28 cellular contexts compared by ENCODE assay signal in the genomic region with DNA sequence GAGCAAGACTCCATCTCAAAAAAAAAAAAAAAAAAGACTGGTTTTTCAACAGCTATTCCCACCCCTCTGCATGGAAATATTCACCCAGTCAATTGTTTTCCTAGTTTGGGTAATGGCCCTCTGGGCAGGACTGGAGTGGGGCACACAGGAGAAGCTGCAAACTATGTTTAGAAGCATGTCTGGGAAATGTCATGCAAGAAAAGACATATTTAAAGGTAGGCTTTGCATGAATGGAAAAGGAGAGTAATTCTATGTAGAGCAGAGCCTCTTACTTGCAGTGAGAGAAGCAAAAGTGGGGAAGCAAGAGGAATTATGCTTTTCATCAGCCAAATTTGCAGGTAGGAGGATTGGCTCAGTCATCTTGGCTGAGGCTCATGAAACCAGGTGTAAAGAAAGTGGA.
"Had no signal": no experiment of that assay in that cellular context is flagged by ENCODE, and none has a peak within 500 bp of the region (broad histone marks: within the 10 kb centered on the region; RNA-seq: fewer than 3 reads in every experiment).

No MANE protein-coding gene starts in this region.

- ATAC-seq: left lung; natural killer cell; psoas muscle; stimulated activated effector memory CD8-positive, alpha-beta T cell treated with anti-CD3 and anti-CD28 coated beads, Interleukin-12 subunit alpha, Interleukin-12 subunit beta, amount 100 ng/mL, for 72 hours had no signal

- H3K27me3 Mint-ChIP-seq: activated CD4-positive, alpha-beta memory T cell treated with anti-CD3 and anti-CD28 coated beads for 36 hours; activated CD4-positive, alpha-beta T cell treated with anti-CD3 and anti-CD28 coated beads, Interleukin-2, amount 10 ng/mL, durations not matched to agents 24 days and 14 days; activated naive CD4-positive, alpha-beta T cell treated with anti-CD3 and anti-CD28 coated beads, Interleukin-2, amount 10 ng/mL, durations not matched to agents 7 days and 5 days; central memory CD8-positive, alpha-beta T cell had no signal

- H3K36me3 ChIP-seq: colonic mucosa, left lung, neural progenitor cell, sigmoid colon, stomach, tibial artery, WERI-Rb-1 had no signal

- H3K9me3 Mint-ChIP-seq: activated CD4-positive, alpha-beta memory T cell treated with anti-CD3 and anti-CD28 coated beads for 36 hours; central memory CD8-positive, alpha-beta T cell; neural progenitor cell; T-helper 1 cell treated with Interleukin-12 subunit alpha and Interleukin-12 subunit beta and Interleukin-4 antibody, amounts not matched to agents 30 μg/mL and 1 μg/mL, for 36 hours had no signal

- H3K9me3 ChIP-seq: colonic mucosa, left lung, psoas muscle, sigmoid colon, stomach, tibial artery had no signal

- H3K27ac ChIP-seq: colonic mucosa, left lung, neural progenitor cell, parathyroid adenoma, psoas muscle, stomach, tibial artery, WERI-Rb-1 had no signal

- H3K27me3 ChIP-seq: colonic mucosa, left lung, neural progenitor cell, sigmoid colon, stomach, tibial artery had no signal

- H3K4me3 ChIP-seq: colonic mucosa, left lung, neural progenitor cell, psoas muscle, sigmoid colon, stomach, tibial artery had no signal

- H3K4me3 Mint-ChIP-seq: activated CD4-positive, alpha-beta memory T cell treated with anti-CD3 and anti-CD28 coated beads for 36 hours; activated CD4-positive, alpha-beta T cell treated with anti-CD3 and anti-CD28 coated beads, Interleukin-2, amount 10 ng/mL, durations not matched to agents 24 days and 14 days; activated naive CD4-positive, alpha-beta T cell treated with anti-CD3 and anti-CD28 coated beads, Interleukin-2, amount 10 ng/mL, durations not matched to agents 7 days and 5 days; activated T-helper 1 cell treated with anti-CD3 and anti-CD28 coated beads, Interleukin-12 subunit alpha, Interleukin-12 subunit beta, Interleukin-2, Interleukin-4 antibody, amounts not matched to agents 30 ng/mL and 10 ng/mL and 1 ng/mL, durations not matched to agents 14 hours and 24 hours and 36 hours; central memory CD8-positive, alpha-beta T cell; natural killer cell; neural progenitor cell; stimulated activated effector memory CD8-positive, alpha-beta T cell treated with anti-CD3 and anti-CD28 coated beads, Interleukin-12 subunit alpha, Interleukin-12 subunit beta, amount 100 ng/mL, for 72 hours; T-helper 1 cell treated with Interleukin-12 subunit alpha and Interleukin-12 subunit beta and Interleukin-4 antibody, amounts not matched to agents 30 μg/mL and 1 μg/mL, for 36 hours had no signal

- H3K36me3 Mint-ChIP-seq: activated CD4-positive, alpha-beta memory T cell treated with anti-CD3 and anti-CD28 coated beads for 36 hours; natural killer cell; neural progenitor cell; stimulated activated effector memory CD8-positive, alpha-beta T cell treated with anti-CD3 and anti-CD28 coated beads, Interleukin-12 subunit alpha, Interleukin-12 subunit beta, amount 100 ng/mL, for 72 hours had no signal

- DNase-seq: activated CD4-positive, alpha-beta memory T cell treated with anti-CD3 and anti-CD28 coated beads for 36 hours; activated CD4-positive, alpha-beta T cell treated with anti-CD3 and anti-CD28 coated beads, Interleukin-2, amount 10 ng/mL, durations not matched to agents 24 days and 14 days; activated CD4-positive, CD25-positive, alpha-beta regulatory T cell treated with anti-CD3 and anti-CD28 coated beads, Interleukin-2, amount 50 U/mL, for 72 hours; activated CD8-positive, alpha-beta memory T cell treated with anti-CD3 and anti-CD28 coated beads, Interleukin-2, amount 50 U/mL, for 4 hours; activated effector memory CD4-positive, alpha-beta T cell treated with anti-CD3 and anti-CD28 coated beads, Interleukin-2, amount 50 U/mL, for 16 hours; activated naive CD4-positive, alpha-beta T cell treated with anti-CD3 and anti-CD28 coated beads, Interleukin-2, amount 10 ng/mL, durations not matched to agents 7 days and 5 days; activated T-cell treated with anti-CD3 and anti-CD28 coated beads, Interleukin-2, amount 50 U/mL, for 1 hour; amniotic stem cell; colonic mucosa; effector CD8-positive, alpha-beta T cell; kidney glomerular epithelial cell; left lung; natural killer cell; occipital lobe; psoas muscle; sigmoid colon; small intestine; stimulated activated CD4-positive, alpha-beta T cell treated with anti-CD3 and anti-CD28 coated beads, Interleukin-4, amount 100 ng/mL, for 24 hours; stomach; T1000; tibial artery; WERI-Rb-1 had no signal

- H3K27ac Mint-ChIP-seq: activated CD4-positive, alpha-beta memory T cell treated with anti-CD3 and anti-CD28 coated beads for 36 hours; activated CD4-positive, alpha-beta T cell treated with anti-CD3 and anti-CD28 coated beads, Interleukin-2, amount 10 ng/mL, durations not matched to agents 24 days and 14 days; activated naive CD4-positive, alpha-beta T cell treated with anti-CD3 and anti-CD28 coated beads, Interleukin-2, amount 10 ng/mL, durations not matched to agents 7 days and 5 days; activated T-helper 1 cell treated with anti-CD3 and anti-CD28 coated beads, Interleukin-12 subunit alpha, Interleukin-12 subunit beta, Interleukin-2, Interleukin-4 antibody, amounts not matched to agents 30 ng/mL and 10 ng/mL and 1 ng/mL, durations not matched to agents 14 hours and 24 hours and 36 hours; natural killer cell; neural progenitor cell; stimulated activated effector memory CD8-positive, alpha-beta T cell treated with anti-CD3 and anti-CD28 coated beads, Interleukin-12 subunit alpha, Interleukin-12 subunit beta, amount 100 ng/mL, for 72 hours; T-helper 1 cell treated with Interleukin-12 subunit alpha and Interleukin-12 subunit beta and Interleukin-4 antibody, amounts not matched to agents 30 μg/mL and 1 μg/mL, for 36 hours had no signal

- H3K4me1 ChIP-seq: colonic mucosa, left lung, psoas muscle had no signal
